8 cellular contexts compared by ENCODE assay signal in the genomic region with DNA sequence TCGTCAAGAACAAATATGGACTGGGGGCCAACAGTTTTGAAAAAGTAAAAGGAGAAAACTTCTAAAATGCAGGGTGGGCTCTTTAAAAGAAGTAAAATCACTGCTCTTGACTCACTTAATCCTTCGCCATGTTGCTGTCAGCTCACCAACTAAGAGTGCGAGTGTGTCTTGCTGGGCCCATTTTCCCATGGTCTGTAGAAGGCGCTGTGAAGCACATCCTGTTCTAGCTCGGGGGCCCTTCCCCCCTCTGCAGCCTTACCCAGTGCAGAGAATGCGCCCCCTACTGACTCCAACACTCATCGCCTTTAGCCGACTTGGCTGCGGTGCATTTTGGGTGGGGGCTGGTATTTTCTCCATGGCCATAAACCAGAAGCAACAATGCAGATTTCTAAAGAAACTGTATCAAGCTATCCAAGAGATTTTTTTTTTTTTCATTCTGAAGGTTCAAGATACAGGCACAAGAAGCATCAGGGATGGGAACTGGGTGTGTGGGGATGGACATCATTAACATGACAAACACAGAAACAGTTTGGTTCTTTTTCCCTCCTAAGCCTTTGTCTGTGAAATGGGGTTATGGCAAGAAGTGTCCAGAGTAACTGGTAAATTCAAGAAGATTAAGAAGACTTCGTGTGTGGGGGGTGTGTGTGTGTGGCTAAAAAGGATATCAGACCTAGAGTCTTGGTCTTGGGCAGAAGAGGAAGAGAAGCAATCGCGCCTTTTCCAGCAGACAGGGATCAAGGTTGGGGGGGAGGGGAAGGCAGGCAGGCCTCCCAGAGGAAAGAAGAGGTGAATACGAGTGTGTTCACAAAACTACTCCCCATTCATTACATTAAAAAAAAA. TPM values are rescaled to one million over a fixed set of nuclear protein-coding genes. Genes with fewer than 3 reads are reported as not detected.
DNase-seq lines count a peak whose midpoint lies in the region; ATAC-seq and TF ChIP-seq lines count a peak whose summit lies in the region.

No MANE protein-coding gene starts in this region.

- DNase-seq in BJ (ENCODE audit: low read depth) (peak; percentile 70), NCI-H526 (lab: John Stamatoyannopoulos, UW) (peak; percentile 93 to 99), dermis microvascular lymphatic vessel endothelial cell (ENCODE audit: low read depth in 2 of 2) (peak; percentile 90 to 95), right lobe of liver (peak; percentile 81 to 88 (median 83))
- peak; percentile 97 for DNase-seq in activated CD4-positive, alpha-beta T cell treated with anti-CD3 and anti-CD28 coated beads, Interleukin-2, amount 10 ng/mL, durations not matched to agents 7 days and 5 days
- DNase-seq in stimulated activated CD4-positive, alpha-beta T cell treated with anti-CD3 and anti-CD28 coated beads, Interleukin-4, amount 100 ng/mL, for 24 hours: peak; percentile 94

- WGBS in right lobe of liver (ENCODE audit: insufficient coverage, low coverage, low lambda C conversion rate, missing lambda C conversion rate): 14% methylated on average over 12 of the region's 13 CpGs

- CTCF ChIA-PET in BJ (lab: Yijun Ruan, JAX): interaction anchor here (0.6 to 11.7 kb wide), 43 partner anchors 10 to 1009 kb away, joined by 3 to 152 read pairs (median 4); a partner anchor contains a TSS
- CTCF ChIA-PET in activated CD4-positive, alpha-beta T cell treated with anti-CD3 and anti-CD28 coated beads, Interleukin-2, amount 10 ng/mL, durations not matched to agents 7 days and 5 days (lab: Charles Lee): interaction anchor here (0.5 to 5.5 kb wide), 45 partner anchors 9 to 708 kb away, joined by 3 to 49 read pairs (median 5); a partner anchor contains a TSS

- H3K36me3 Mint-ChIP-seq in activated CD4-positive, alpha-beta T cell treated with anti-CD3 and anti-CD28 coated beads, Interleukin-2, amount 10 ng/mL, durations not matched to agents 7 days and 5 days (ENCODE audit: low read depth): peaks cover 66% of the 10 kb centered on the region

- H3K27me3 ChIP-seq in BJ (ENCODE audit: control insufficient read depth, insufficient read depth, low read length) (no peaks in the 10 kb centered on the region), right lobe of liver (no peaks in the 10 kb centered on the region)

- peak; percentile 99 for TF ChIP-seq CTCF in BJ (IDR thresholded peaks at IDR 0.05; ENCODE audit: insufficient read depth, low read depth, low read length)
- TF ChIP-seq CTCF in right lobe of liver (IDR thresholded peaks at IDR 0.05): peak; percentile 72 to 91 (median 80)

- no peak for TF ChIP-seq POLR2A in right lobe of liver (IDR thresholded peaks at IDR 0.05)

- H3K4me3 ChIP-seq in BJ (ENCODE audit: low read depth, low read length) (peak overlapping the region; percentile 93), right lobe of liver (peak overlapping the region; percentile 64 to 77 (median 68))

- peaks cover 54% of the 10 kb centered on the region for H3K4me1 Mint-ChIP-seq in activated CD4-positive, alpha-beta T cell treated with anti-CD3 and anti-CD28 coated beads, Interleukin-2, amount 10 ng/mL, durations not matched to agents 7 days and 5 days

- H3K27ac ChIP-seq in right lobe of liver: peak overlapping the region; percentile 18 to 99 (median 60)

- ATAC-seq in GM19324 (IDR thresholded peaks at IDR 0.05; ENCODE audit: low FRiP score, unreplicated experiment) (peak; percentile 38), HG03520 (IDR thresholded peaks at IDR 0.05; ENCODE audit: unreplicated experiment) (peak; percentile 56), right lobe of liver (peak; percentile 66 to 74 (median 70))

- H3K4me1 ChIP-seq in right lobe of liver: peaks cover 0 to 32% (median 6%) of the 10 kb centered on the region in 4 donors

- H3K4me3 Mint-ChIP-seq in activated CD4-positive, alpha-beta T cell treated with anti-CD3 and anti-CD28 coated beads, Interleukin-2, amount 10 ng/mL, durations not matched to agents 7 days and 5 days: peak overlapping the region; percentile 97

- H3K9me3 ChIP-seq in right lobe of liver: no peaks in the 10 kb centered on the region

- no peaks in the 10 kb centered on the region for H3K27me3 Mint-ChIP-seq in activated CD4-positive, alpha-beta T cell treated with anti-CD3 and anti-CD28 coated beads, Interleukin-2, amount 10 ng/mL, durations not matched to agents 7 days and 5 days

- intact Hi-C loops in right lobe of liver (cut with DNase I): no loop called here

- peak overlapping the region; percentile 98 for H3K27ac Mint-ChIP-seq in activated CD4-positive, alpha-beta T cell treated with anti-CD3 and anti-CD28 coated beads, Interleukin-2, amount 10 ng/mL, durations not matched to agents 7 days and 5 days

- POLR2A ChIA-PET in BJ (lab: Charles Lee): interaction anchor here (0.9 to 1.2 kb wide), 2 partner anchors 9 to 135 kb away, joined by 3 to 15 read pairs; a partner anchor contains a TSS
- POLR2A ChIA-PET in activated CD4-positive, alpha-beta T cell treated with anti-CD3 and anti-CD28 coated beads, Interleukin-2, amount 10 ng/mL, durations not matched to agents 7 days and 5 days (lab: Charles Lee): no interaction called here

- no peaks in the 10 kb centered on the region for H3K9me3 Mint-ChIP-seq in activated CD4-positive, alpha-beta T cell treated with anti-CD3 and anti-CD28 coated beads, Interleukin-2, amount 10 ng/mL, durations not matched to agents 7 days and 5 days

- H3K36me3 ChIP-seq in BJ (ENCODE audit: control insufficient read depth, insufficient read depth, low read length) (peaks cover 1% of the 10 kb centered on the region; the same call in 1 of the 2 replicates), right lobe of liver (peaks cover 0 to 8% (median 3%) of the 10 kb centered on the region in 4 donors)

RNA-seq across cellular contexts. Expression of a gene that starts 1.7 kb away (rescaled TPM):
- 10.6 and 17.5 TPM in 2 replicates for polyA plus RNA-seq in BJ (2011; rRNA removed)
- 28.8 and 39.4 TPM in 2 replicates for polyA minus RNA-seq in BJ (2011; rRNA and poly(A)+ RNA removed)
- 10 to 100 TPM; 70.7 to 90.4 TPM for total RNA-seq in activated CD4-positive, alpha-beta T cell treated with anti-CD3 and anti-CD28 coated beads, Interleukin-2, amount 10 ng/mL, durations not matched to agents 7 days and 5 days
- total RNA-seq in dermis microvascular lymphatic vessel endothelial cell (28.6 and 33.0 TPM in 2 replicates), right lobe of liver (10 to 100 TPM; 19.8 to 25.9 (median 23.1) TPM)

RNA-seq across cellular contexts. Expression of a gene that starts 28.8 kb away (rescaled TPM):
- 35.4 and 46.0 TPM in 2 replicates for polyA plus RNA-seq in BJ (2011; rRNA removed)
- 9.6 and 12.5 TPM in 2 replicates for polyA minus RNA-seq in BJ (2011; rRNA and poly(A)+ RNA removed)
- total RNA-seq in activated CD4-positive, alpha-beta T cell treated with anti-CD3 and anti-CD28 coated beads, Interleukin-2, amount 10 ng/mL, durations not matched to agents 7 days and 5 days: 10 to 100 TPM; 45.6 to 46.2 TPM
- 36.8 and 45.6 TPM in 2 replicates for total RNA-seq in dermis microvascular lymphatic vessel endothelial cell
- 10 to 100 TPM; 16.6 to 40.4 (median 21.2) TPM for total RNA-seq in right lobe of liver

RNA-seq across cellular contexts. Expression of a gene that starts 29.1 kb away (rescaled TPM):
- 3.4 and 3.8 TPM in 2 replicates for polyA plus RNA-seq in BJ (2011; rRNA removed)
- 4.8 and 6.4 TPM in 2 replicates for polyA minus RNA-seq in BJ (2011; rRNA and poly(A)+ RNA removed)
- 1 to 10 TPM; 4.2 to 5.1 TPM for total RNA-seq in activated CD4-positive, alpha-beta T cell treated with anti-CD3 and anti-CD28 coated beads, Interleukin-2, amount 10 ng/mL, durations not matched to agents 7 days and 5 days
- total RNA-seq in dermis microvascular lymphatic vessel endothelial cell: 6.7 and 8.2 TPM in 2 replicates
- 1 to 10 TPM; 2.3 to 3.2 (median 2.7) TPM for total RNA-seq in right lobe of liver

Comparison
In these comparisons a context has a peak if more than half of its experiments do, and no peak if none do; other contexts are left out.
1. Peak in every context shown above with its lines: DNase-seq, ATAC-seq, H3K4me3 ChIP-seq and H3K27ac ChIP-seq.